In genomic region chr7:24748521-24748920, GRCh38 we compare ENCODE assay signal across 2 cellular contexts.
TF ChIP-seq lines count a peak whose summit lies in the region.

No MANE protein-coding gene starts in this region.

TF ChIP-seq in IMR-90, 13 proteins besides CTCF, POLR2A, EP300 and RAD21:
- no peak for TF ChIP-seq SMC3 (IDR thresholded peaks at IDR 0.05; ENCODE audit: low read depth, low read length)
- TF ChIP-seq RFX5 (IDR thresholded peaks at IDR 0.05; ENCODE audit: low read depth, low read length), result no peak
- TF ChIP-seq CEBPB (IDR thresholded peaks at IDR 0.05; ENCODE audit: low read depth, low read length), result no peak
- no peak for TF ChIP-seq USF2 (IDR thresholded peaks at IDR 0.05; ENCODE audit: low read depth, low read length)
- TF ChIP-seq ELK1 (IDR thresholded peaks at IDR 0.05; ENCODE audit: borderline replicate concordance, low read depth, low read length), result no peak
- no peak for TF ChIP-seq RCOR1 (IDR thresholded peaks at IDR 0.05; ENCODE audit: insufficient replicate concordance, low read length)
- TF ChIP-seq BHLHE40 (IDR thresholded peaks at IDR 0.05; ENCODE audit: low read depth, low read length), result no peak
- TF ChIP-seq MAZ (IDR thresholded peaks at IDR 0.05; ENCODE audit: borderline replicate concordance, low read depth, low read length), result no peak
- TF ChIP-seq MAFK (IDR thresholded peaks at IDR 0.05; ENCODE audit: low read depth, low read length), result no peak
- no peak for TF ChIP-seq NFE2L2 (IDR thresholded peaks at IDR 0.05; ENCODE audit: low read depth, low read length)

TF ChIP-seq in K562, 482 proteins besides CTCF, POLR2A, EP300 and RAD21:
- TF ChIP-seq SMARCE1 (IDR thresholded peaks at IDR 0.05), result no peak
- no peak for TF ChIP-seq ATF2 (CRISPR knock-in tag; IDR thresholded peaks at IDR 0.05)
- TF ChIP-seq NFIC (IDR thresholded peaks at IDR 0.05), result peak; percentile 18; the same call in 1 of the 2 replicates
- no peak for TF ChIP-seq ZNF263 (CRISPR knock-in tag; IDR thresholded peaks at IDR 0.05; ENCODE audit: borderline replicate concordance)
- peak; percentile 60; the same call in 1 of the 2 replicates for TF ChIP-seq MIER1 (IDR thresholded peaks at IDR 0.05; ENCODE audit: low read depth)
- TF ChIP-seq ELF4 (CRISPR knock-in tag; IDR thresholded peaks at IDR 0.05), result no peak
- no peak for TF ChIP-seq MYBL2 (IDR thresholded peaks at IDR 0.05; ENCODE audit: low read depth)
- no peak for TF ChIP-seq MYBL2 (CRISPR knock-in tag; IDR thresholded peaks at IDR 0.05; ENCODE audit: borderline replicate concordance)
- peak; percentile 83 for TF ChIP-seq ARID1B (IDR thresholded peaks at IDR 0.05)
- no peak for TF ChIP-seq ZNF175 (CRISPR knock-in tag; IDR thresholded peaks at IDR 0.05; ENCODE audit: low read depth)
- TF ChIP-seq RCOR1 (IDR thresholded peaks at IDR 0.05; ENCODE audit: borderline replicate concordance in 1 of 2, low read depth in 2 of 2, low read length in 2 of 2), result no peak
- TF ChIP-seq ZNF79 (CRISPR knock-in tag; IDR thresholded peaks at IDR 0.05; ENCODE audit: low read depth), result no peak
- TF ChIP-seq ZNF347 (CRISPR knock-in tag; IDR thresholded peaks at IDR 0.05; ENCODE audit: low read depth), result no peak
- peak; percentile 26; the same call in 1 of the 2 replicates for TF ChIP-seq MTA2 (IDR thresholded peaks at IDR 0.05; ENCODE audit: low read depth)
- TF ChIP-seq EHMT2 (IDR thresholded peaks at IDR 0.05), result peak; percentile 75; the same call in 1 of the 2 replicates
- TF ChIP-seq VEZF1 (CRISPR knock-in tag; IDR thresholded peaks at IDR 0.05), result no peak
- TF ChIP-seq CREB3 (tag; conservative IDR thresholded peaks at IDR 0.05; ENCODE audit: low read depth), result no peak
- TF ChIP-seq DPF2 (IDR thresholded peaks at IDR 0.05), result peak; percentile 61; the same call in 1 of the 2 replicates
- no peak for TF ChIP-seq TRIM28 (IDR thresholded peaks at IDR 0.05)
- no peak for TF ChIP-seq MXD1 (CRISPR knock-in tag; IDR thresholded peaks at IDR 0.05; ENCODE audit: borderline replicate concordance, poor library complexity, severe bottlenecking)
- no peak for TF ChIP-seq E4F1 (CRISPR knock-in tag; IDR thresholded peaks at IDR 0.05; ENCODE audit: borderline replicate concordance)
- TF ChIP-seq CBFA2T3 (IDR thresholded peaks at IDR 0.05), result peak; percentile 76
- no peak for TF ChIP-seq AFF1 (IDR thresholded peaks at IDR 0.05; ENCODE audit: low read depth in 1 of 2, partially characterized antibody in 2 of 2)
- TF ChIP-seq TEAD4 (IDR thresholded peaks at IDR 0.05; ENCODE audit: low read length), result peak; percentile 76
- TF ChIP-seq TEAD4 (CRISPR knock-in tag; IDR thresholded peaks at IDR 0.05; ENCODE audit: borderline replicate concordance), result no peak
- no peak for TF ChIP-seq HDAC1 (IDR thresholded peaks at IDR 0.05)
- 0 out of 2 replicates have a peak, but pooled peaks have one; percentile 40 for TF ChIP-seq KLF16 (IDR thresholded peaks at IDR 0.05)
- no peak for TF ChIP-seq EZH2 (IDR thresholded peaks at IDR 0.05; ENCODE audit: borderline replicate concordance, low read depth, low read length)
- no peak for TF ChIP-seq SPI1 (IDR thresholded peaks at IDR 0.05; ENCODE audit: borderline replicate concordance, low read depth, low read length)
- peak; percentile 77 for TF ChIP-seq TCF3 (CRISPR knock-in tag; IDR thresholded peaks at IDR 0.05)
- no peak for TF ChIP-seq GABPB1 (CRISPR knock-in tag; IDR thresholded peaks at IDR 0.05)
- TF ChIP-seq MCM7 (IDR thresholded peaks at IDR 0.05), result no peak
- no peak for TF ChIP-seq CAMTA2 (CRISPR knock-in tag; conservative IDR thresholded peaks at IDR 0.05)
- 0 out of 4 replicates have a peak, but pooled peaks have one; percentile 24 to 38 for TF ChIP-seq TRIM24 (IDR thresholded peaks at IDR 0.05)
- no peak for TF ChIP-seq ZBED1 (IDR thresholded peaks at IDR 0.05)
- no peak for TF ChIP-seq SNRNP70 (optimal IDR thresholded peaks at IDR 0.05; ENCODE audit: low read depth, low read length)
- TF ChIP-seq NR1H2 (CRISPR knock-in tag; IDR thresholded peaks at IDR 0.05), result no peak
- 0 out of 2 replicates have a peak, but pooled peaks have one; percentile 10 for TF ChIP-seq PKNOX1 (IDR thresholded peaks at IDR 0.05)
- no peak for TF ChIP-seq NR4A1 (CRISPR knock-in tag; IDR thresholded peaks at IDR 0.05)
- TF ChIP-seq NR4A1 (tag; IDR thresholded peaks at IDR 0.05), result no peak
- peak; percentile 58 for TF ChIP-seq CBFA2T2 (conservative IDR thresholded peaks at IDR 0.05)
- no peak for TF ChIP-seq ATF7 (IDR thresholded peaks at IDR 0.05)
- TF ChIP-seq TAL1 (IDR thresholded peaks at IDR 0.05), result peak; percentile 74
- peak; percentile 44 for TF ChIP-seq SOX6 (IDR thresholded peaks at IDR 0.05)
- no peak for TF ChIP-seq ADNP (tag; IDR thresholded peaks at IDR 0.05)
- no peak for TF ChIP-seq ZNF780A (CRISPR knock-in tag; IDR thresholded peaks at IDR 0.05)
- TF ChIP-seq SMARCA4 (IDR thresholded peaks at IDR 0.05), result peak; percentile 57; the same call in 1 of the 2 replicates
